ENCODE assay signal across 19 cellular contexts in the genomic region with DNA sequence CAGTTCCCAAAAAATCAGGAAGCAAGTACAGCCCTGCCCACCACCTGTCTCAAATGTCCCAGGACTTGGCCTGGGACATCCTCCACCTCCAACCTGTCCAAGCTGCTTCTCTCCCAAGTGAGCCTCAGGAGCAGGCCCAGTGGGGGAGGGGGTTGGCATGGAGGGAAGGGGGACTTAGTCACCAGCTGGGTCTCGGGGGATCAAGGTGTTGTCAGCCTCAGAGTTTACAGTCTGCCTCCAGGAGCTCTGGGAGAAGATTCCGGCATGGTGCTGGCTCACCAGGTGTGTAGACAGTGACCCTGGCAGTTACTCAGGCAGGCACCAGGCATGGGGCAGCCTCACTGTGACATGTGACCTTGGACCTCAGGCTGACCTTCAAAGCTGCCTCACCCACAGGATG. TPM values are rescaled to one million over a fixed set of nuclear protein-coding genes. Genes with fewer than 3 reads are reported as not detected.
DNase-seq lines count a peak whose midpoint lies in the region; ATAC-seq and TF ChIP-seq lines count a peak whose summit lies in the region.
"Had no signal": no experiment of that assay in that cellular context is flagged by ENCODE, and none has a peak within 500 bp of the region (broad histone marks: within the 10 kb centered on the region; RNA-seq: fewer than 3 reads in every experiment).

No MANE protein-coding gene starts in this region.

- CTCF ChIA-PET in A673 (lab: Charles Lee): interaction anchor here (0.6 kb wide), 1 partner anchor 260 kb away, joined by 15 read pairs; no protein-coding TSS in a partner anchor

- WGBS in hepatocyte (ENCODE audit: low lambda C conversion rate, missing lambda C conversion rate): 71% methylated on average over 1 of the region's 2 CpGs

- TF ChIP-seq POLR2A in Peyer's patch (IDR thresholded peaks at IDR 0.05) (no peak), gastrocnemius medialis (IDR thresholded peaks at IDR 0.05) (no peak)

- ATAC-seq in gastrocnemius medialis (peak in 1 of 2 donors; percentile 5), GM21717 (IDR thresholded peaks at IDR 0.05; ENCODE audit: unreplicated experiment) (no peak)
- ATAC-seq: activated CD8-positive, alpha-beta T cell treated with anti-CD3 and anti-CD28 coated beads for 36 hours; foreskin keratinocyte had no signal

- H3K27ac ChIP-seq in A673 (ENCODE audit: low read depth, low read length, poor library complexity, severe bottlenecking) (peak overlapping the region; percentile 72), Peyer's patch (peak overlapping the region; percentile 60 to 79 (median 68)), hepatocyte (peak overlapping the region; percentile 98), gastrocnemius medialis (peak overlapping the region; percentile 87 to 98 (median 96))
- H3K27ac ChIP-seq: foreskin keratinocyte, KMS-11, VCaP had no signal

- peak overlapping the region; percentile 76 for H3K4me2 ChIP-seq in hepatocyte
- H3K4me2 ChIP-seq: KMS-11 had no signal

- H2AFZ ChIP-seq in hepatocyte: no peak overlapping the region

- H3K4me3 ChIP-seq in A673 (ENCODE audit: low read depth, low read length, poor library complexity, severe bottlenecking) (no peak overlapping the region), Peyer's patch (no peak overlapping the region), hepatocyte (no peak overlapping the region), gastrocnemius medialis (no peak overlapping the region), HAP-1 (no peak overlapping the region)
- H3K4me3 ChIP-seq: skin epidermis had no signal

- H3K9me3 ChIP-seq in A673 (ENCODE audit: low read depth, low read length, poor library complexity, severe bottlenecking): no peaks in the 10 kb centered on the region
- H3K9me3 ChIP-seq in Peyer's patch: no peaks in the 10 kb centered on the region
- no peaks in the 10 kb centered on the region for H3K9me3 ChIP-seq in hepatocyte (ENCODE audit: low read depth)
- no peaks in the 10 kb centered on the region for H3K9me3 ChIP-seq in gastrocnemius medialis
- H3K9me3 ChIP-seq in HAP-1: no peaks in the 10 kb centered on the region

- BruUV-seq in A673 (replicated peaks; lab: Mats Ljungman, UMichigan): no TSS peak

- in situ Hi-C loops in gastrocnemius medialis (cut with MboI; ENCODE audit: low sequenced_read_pairs in 4 of 4): no loop called here
- in situ Hi-C loops in HAP-1 (cut with MboI; ENCODE audit: low sequenced_read_pairs): no loop called here

- DNase-seq in A673 (ENCODE audit: low spot score) (no peak), Peyer's patch (no peak), hepatocyte (ENCODE audit: low spot score) (no peak), gastrocnemius medialis (peak in 1 of 2 donors; percentile 57), DMS 273 (lab: John Stamatoyannopoulos, UW; ENCODE audit: unreplicated experiment) (no peak), HAP-1 (ENCODE audit: low spot score in 2 of 2) (no peak), activated T-cell treated with anti-CD3 and anti-CD28 coated beads for 4 hours (no peak)
- DNase-seq: activated CD8-positive, alpha-beta T cell treated with anti-CD3 and anti-CD28 coated beads for 36 hours; cerebellar nuclear complex; foreskin keratinocyte; midbrain; NCI-H1092; occipital lobe; T-helper 1 cell had no signal

- no peaks in the 10 kb centered on the region for H3K9me2 ChIP-seq in hepatocyte (replicated peaks; ENCODE audit: insufficient read depth)

- TF ChIP-seq CTCF in A673 (conservative IDR thresholded peaks at IDR 0.05; ENCODE audit: low read depth, low read length) (no peak), Peyer's patch (IDR thresholded peaks at IDR 0.05) (no peak), hepatocyte (IDR thresholded peaks at IDR 0.05; ENCODE audit: poor library complexity) (no peak), gastrocnemius medialis (IDR thresholded peaks at IDR 0.05 in 4 of 5, conservative IDR thresholded peaks at IDR 0.05 in 1 of 5) (no peak)

- intact Hi-C loops in A673 (cut with micrococcal nuclease; ENCODE audit: unreplicated experiment) (no loop called here), gastrocnemius medialis (cut with DNase I; ENCODE audit: low total_unique reads) (no loop called here)

- peaks cover 61% of the 10 kb centered on the region for H3K79me2 ChIP-seq in hepatocyte

- H3K27me3 ChIP-seq in A673 (replicated peaks; ENCODE audit: insufficient read depth, low read depth, low read length, poor library complexity) (no peaks in the 10 kb centered on the region), Peyer's patch (peaks cover 0 to 6% of the 10 kb centered on the region in 2 donors), hepatocyte (no peaks in the 10 kb centered on the region), gastrocnemius medialis (no peaks in the 10 kb centered on the region), HAP-1 (ENCODE audit: low read depth) (no peaks in the 10 kb centered on the region)

- H3K4me1 ChIP-seq in A673 (ENCODE audit: insufficient read depth, low read length, poor library complexity, severe bottlenecking): peaks cover 38% of the 10 kb centered on the region
- H3K4me1 ChIP-seq in Peyer's patch: peaks cover 0 to 43% (median 3%) of the 10 kb centered on the region in 4 donors
- peaks cover 84% of the 10 kb centered on the region for H3K4me1 ChIP-seq in hepatocyte (ENCODE audit: insufficient read depth)
- H3K4me1 ChIP-seq in gastrocnemius medialis: peaks cover 72 to 79% of the 10 kb centered on the region in 2 donors
- peaks cover 20% of the 10 kb centered on the region for H3K4me1 ChIP-seq in HAP-1
- H3K4me1 ChIP-seq: foreskin keratinocyte had no signal

- POLR2A ChIA-PET in A673 (lab: Charles Lee; ENCODE audit: low non-redundant PET): interaction anchor here (0.5 kb wide), 1 partner anchor 104 kb away, joined by 3 read pairs; no protein-coding TSS in a partner anchor

- H3K36me3 ChIP-seq in A673 (ENCODE audit: insufficient read depth, low read length, poor library complexity, severe bottlenecking) (no peaks in the 10 kb centered on the region), Peyer's patch (no peaks in the 10 kb centered on the region), hepatocyte (replicated peaks; ENCODE audit: insufficient read depth, low read depth) (no peaks in the 10 kb centered on the region), gastrocnemius medialis (no peaks in the 10 kb centered on the region), HAP-1 (replicated peaks) (no peaks in the 10 kb centered on the region)

- no peaks in the 10 kb centered on the region for H4K20me1 ChIP-seq in hepatocyte (ENCODE audit: insufficient read depth, poor library complexity, severe bottlenecking)

RNA-seq across cellular contexts. Expression of a gene that starts 19.7 kb away (rescaled TPM):
- total RNA-seq in A673 (2021) (11.1 and 12.5 TPM in 2 replicates), Peyer's patch (10 to 100 TPM in 1 of 4 donors, 1 to 10 TPM in 3; 1.4 to 20.6 (median 4.7) TPM), hepatocyte (7.6 and 11.8 TPM in 2 replicates), gastrocnemius medialis (10 to 100 TPM in 3 of 4 donors, 1 to 10 TPM in 1; 8.4 to 15.8 (median 12.5) TPM)
- 9.6 and 11.3 TPM in 2 replicates for polyA plus RNA-seq in hepatocyte
- total RNA-seq: activated CD8-positive, alpha-beta T cell treated with anti-CD3 and anti-CD28 coated beads for 36 hours; activated T-helper 1 cell treated with anti-CD3 and anti-CD28 coated beads, Interleukin-12 subunit alpha, Interleukin-12 subunit beta, Interleukin-2, Interleukin-4 antibody, amounts not matched to agents 30 ng/mL and 10 ng/mL and 1 ng/mL, durations not matched to agents 14 hours and 24 hours and 36 hours had no signal
- polyA plus RNA-seq: foreskin keratinocyte had no signal
